In the genomic region with DNA sequence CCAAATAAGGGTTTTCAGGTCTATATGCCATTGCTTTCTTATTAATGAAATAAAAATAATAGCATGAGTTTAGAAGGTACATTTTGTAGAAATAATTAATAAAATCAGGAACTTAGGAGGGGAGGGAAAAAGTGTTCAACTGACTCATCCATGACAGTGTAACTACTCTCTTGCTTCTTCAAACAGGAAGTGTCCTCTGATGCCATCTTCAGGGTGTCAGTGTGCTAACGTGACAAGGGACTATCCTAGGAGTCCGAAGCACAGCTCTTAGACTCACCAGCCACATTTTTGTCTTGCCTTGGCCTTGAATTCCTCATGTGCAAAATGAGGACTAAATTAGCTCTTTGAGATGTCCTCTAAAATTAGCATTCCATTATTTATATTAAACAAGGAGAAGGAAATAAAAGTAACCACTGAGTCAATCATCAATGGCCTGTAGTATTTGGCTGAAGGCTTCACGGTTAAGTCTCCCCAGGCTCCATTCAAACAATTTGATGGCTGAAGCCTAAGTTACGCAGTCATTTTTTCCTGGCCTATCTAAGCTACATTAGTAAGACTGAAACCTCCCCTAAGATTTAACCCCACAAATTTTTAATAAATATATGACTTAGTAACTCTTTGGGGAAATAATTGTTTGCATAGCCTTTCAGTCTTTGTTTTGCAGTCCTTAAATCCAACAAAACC, we compare ENCODE assay signal across 9 cellular contexts.
DNase-seq lines count a peak whose midpoint lies in the region; ATAC-seq, FAIRE-seq and TF ChIP-seq lines count a peak whose summit lies in the region.
"Had no signal": no experiment of that assay in that cellular context is flagged by ENCODE, and none has a peak within 500 bp of the region (broad histone marks: within the 10 kb centered on the region; RNA-seq: fewer than 3 reads in every experiment).

No MANE protein-coding gene starts in this region.

- H3K4me2 ChIP-seq in A549 = peak overlapping the region; percentile 27; the same call in 1 of the 3 replicates

- intact Hi-C loops in pancreas (cut with DNase I) = no loop called here

- no peak for FAIRE-seq in A549 (lab: Jason Lieb, UNC)
- FAIRE-seq in pancreas (lab: Jason Lieb, UNC) = no peak
- FAIRE-seq: endometrium had no signal

- H3K9me3 ChIP-seq in A549 (peaks cover 2% of the 10 kb centered on the region; the same call in 1 of the 3 replicates), suprapubic skin (no peaks in the 10 kb centered on the region), pancreas (no peaks in the 10 kb centered on the region)

- DNase-seq in A549 (ENCODE audit: low read depth in 1 of 2, low spot score in 1 of 2) = peak; percentile 31 to 74
- DNase-seq in Kasumi-1 (lab: John Stamatoyannopoulos, UW) = peak; percentile 61 to 63
- DNase-seq in coronary artery (ENCODE audit: low spot score) = no peak
- DNase-seq in activated CD4-positive, alpha-beta T cell treated with anti-CD3 and anti-CD28 coated beads for 4 hours = no peak
- no peak for DNase-seq in suprapubic skin (ENCODE audit: low spot score in 2 of 2)
- DNase-seq in pancreas = no peak

- no peak for TF ChIP-seq POLR2A in A549 (IDR thresholded peaks at IDR 0.05; ENCODE audit: low read length)
- no peak for TF ChIP-seq POLR2A in suprapubic skin (IDR thresholded peaks at IDR 0.05)

- TF ChIP-seq RAD21 in A549 (conservative IDR thresholded peaks at IDR 0.05 in 1 of 2, IDR thresholded peaks at IDR 0.05 in 1 of 2) = 0 out of 5 replicates have a peak, but pooled peaks of 1 of the 2 experiments have one; percentile 24

- 61% methylated on average over 4 of the region's 4 CpGs for WGBS in A549 (ENCODE audit: missing lambda C conversion rate)
- 82% methylated on average over 4 of the region's 4 CpGs for WGBS in suprapubic skin
- WGBS in pancreas, 2 donors = 89 to 90% methylated on average over 4 of the region's 4 CpGs

- H3K27me3 ChIP-seq in suprapubic skin (no peaks in the 10 kb centered on the region), pancreas (no peaks in the 10 kb centered on the region)

- CTCF ChIA-PET in A549 (lab: Yijun Ruan, JAX) = interaction anchor here (0.7 kb wide), 1 partner anchor 163 kb away, joined by 3 read pairs; no protein-coding TSS in a partner anchor

- H3K4me1 ChIP-seq in A549 = peaks cover 10% of the 10 kb centered on the region
- no peaks in the 10 kb centered on the region for H3K4me1 ChIP-seq in suprapubic skin
- no peaks in the 10 kb centered on the region for H3K4me1 ChIP-seq in pancreas

- H3K4me3 ChIP-seq in A549 (no peak overlapping the region), coronary artery (peak overlapping the region; percentile 20), suprapubic skin (no peak overlapping the region), pancreas (no peak overlapping the region)

- peak; percentile 73 to 83 for ATAC-seq in A549
- peak; percentile 97 for ATAC-seq in GM18907 (IDR thresholded peaks at IDR 0.05; ENCODE audit: unreplicated experiment)
- ATAC-seq in pancreas = no peak
- no peak for ATAC-seq in HG02884 (IDR thresholded peaks at IDR 0.05; ENCODE audit: unreplicated experiment)

- TF ChIP-seq CTCF in A549 (IDR thresholded peaks at IDR 0.05) (no peak; the same call in 2 of the 3 replicates), coronary artery (IDR thresholded peaks at IDR 0.05) (no peak), suprapubic skin (IDR thresholded peaks at IDR 0.05) (no peak), pancreas (IDR thresholded peaks at IDR 0.05) (no peak)

- TF ChIP-seq EP300 in A549 (IDR thresholded peaks at IDR 0.05) (no peak), suprapubic skin (IDR thresholded peaks at IDR 0.05) (no peak)

- H3K27ac ChIP-seq in A549 (peak overlapping the region in 1 of 2 experiments; percentile 34; a peak in 1 of 6 replicates), coronary artery (peak overlapping the region in 1 of 2 donors; percentile 46), suprapubic skin (no peak overlapping the region), pancreas (no peak overlapping the region)

- POLR2A ChIA-PET in A549 (lab: Yijun Ruan, JAX) = no interaction called here

- H3K36me3 ChIP-seq in suprapubic skin (no peaks in the 10 kb centered on the region), pancreas (no peaks in the 10 kb centered on the region)

TF ChIP-seq in A549, 52 proteins besides CTCF, POLR2A, EP300 and RAD21:
- TF ChIP-seq MAFK (IDR thresholded peaks at IDR 0.05; ENCODE audit: partially characterized antibody) (peak; percentile 26), SMC3 (IDR thresholded peaks at IDR 0.05) (0 out of 3 replicates have a peak, but pooled peaks have one; percentile 6), FOXS1 (CRISPR knock-in tag; IDR thresholded peaks at IDR 0.05) (no peak)

Comparison
In these comparisons a context has a peak if more than half of its experiments do, and no peak if none do; other contexts are left out.
1. ATAC-seq: peak in A549 (2 of 2) and GM18907 (single experiment); none in pancreas (0 of 4) and HG02884 (single experiment).
2. DNase-seq: peak in A549 (2 of 2) and Kasumi-1 (2 of 2); none in coronary artery (single experiment), activated CD4-positive, alpha-beta T cell treated with anti-CD3 and anti-CD28 coated beads for 4 hours (0 of 2), suprapubic skin (0 of 2) and pancreas (0 of 6).